Comparison of ENCODE assay signal across 15 cellular contexts in the genomic region with DNA sequence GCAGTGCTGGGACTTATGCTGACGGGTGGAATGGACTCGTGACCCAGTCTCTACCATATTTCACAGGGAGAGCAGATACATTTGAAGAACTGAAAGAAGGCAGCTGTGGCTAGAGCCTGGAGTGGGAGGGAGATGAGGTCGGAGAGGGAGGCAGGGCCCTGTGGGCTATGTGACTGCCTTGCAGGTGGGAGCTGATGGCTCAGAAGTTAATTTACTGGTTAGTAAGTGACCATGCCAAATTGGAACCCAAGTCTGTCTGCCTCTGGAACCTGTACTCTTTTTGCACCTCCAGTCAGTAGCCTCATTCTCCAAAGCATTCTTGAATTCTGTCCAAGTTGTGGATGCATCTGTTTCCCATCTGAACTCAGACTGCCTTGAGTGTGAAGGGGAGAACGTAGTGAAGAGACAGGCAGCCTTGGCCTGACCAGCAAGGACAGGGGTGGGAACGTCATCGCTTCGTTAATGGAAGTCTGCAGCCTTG.
DNase-seq lines count a peak whose midpoint lies in the region; ATAC-seq lines count a peak whose summit lies in the region.
"Had no signal": no experiment of that assay in that cellular context is flagged by ENCODE, and none has a peak within 500 bp of the region (broad histone marks: within the 10 kb centered on the region; RNA-seq: fewer than 3 reads in every experiment).

No MANE protein-coding gene starts in this region.

- peak overlapping the region; percentile 46 for H3K27ac ChIP-seq in muscle layer of colon (ENCODE audit: low read depth, low read length)
- H3K27ac ChIP-seq in CD4-positive, alpha-beta memory T cell (ENCODE audit: low read depth, low read length) = no peak overlapping the region
- H3K27ac ChIP-seq: prostate gland, tibial nerve had no signal

- peaks cover 0 to 5% (median 0%) of the 10 kb centered on the region in 8 donors for H3K9me3 Mint-ChIP-seq in CD4-positive, alpha-beta memory T cell
- H3K9me3 Mint-ChIP-seq: activated T-cell treated with anti-CD3 and anti-CD28 coated beads, Interleukin-2, amount 50 U/mL, for 72 hours; central memory CD8-positive, alpha-beta T cell had no signal

- no peak overlapping the region for H3K9ac ChIP-seq in muscle layer of colon (ENCODE audit: low read length)

- ATAC-seq in HG03139 (IDR thresholded peaks at IDR 0.05; ENCODE audit: unreplicated experiment) = no peak
- ATAC-seq: activated T-cell treated with anti-CD3 and anti-CD28 coated beads, Interleukin-2, amount 50 U/mL, for 72 hours had no signal

- no peak overlapping the region for H3K4me3 ChIP-seq in muscle layer of colon (ENCODE audit: low read depth in 1 of 2, low read length in 2 of 2)
- no peak overlapping the region for H3K4me3 ChIP-seq in CD4-positive, alpha-beta memory T cell (ENCODE audit: low read length in 2 of 2)
- H3K4me3 ChIP-seq: prostate gland, tibial nerve had no signal

- H3K4me3 Mint-ChIP-seq in CD4-positive, alpha-beta memory T cell = peak overlapping the region in 1 of 8 donors; percentile 2
- H3K4me3 Mint-ChIP-seq: activated T-cell treated with anti-CD3 and anti-CD28 coated beads, Interleukin-2, amount 50 U/mL, for 72 hours; central memory CD8-positive, alpha-beta T cell had no signal

- POLR2A ChIA-PET in CD4-positive, alpha-beta memory T cell (lab: Charles Lee; ENCODE audit: partially characterized antibody) = no interaction called here

- no peak overlapping the region for H3K27ac Mint-ChIP-seq in CD4-positive, alpha-beta memory T cell
- H3K27ac Mint-ChIP-seq: activated T-cell treated with anti-CD3 and anti-CD28 coated beads, Interleukin-2, amount 50 U/mL, for 72 hours had no signal

- no peaks in the 10 kb centered on the region for H3K36me3 Mint-ChIP-seq in CD4-positive, alpha-beta memory T cell

- H3K27me3 ChIP-seq in muscle layer of colon (ENCODE audit: control insufficient read depth in 1 of 2, insufficient read depth in 2 of 2, low read length in 2 of 2) = no peaks in the 10 kb centered on the region
- H3K27me3 ChIP-seq in CD4-positive, alpha-beta memory T cell (ENCODE audit: insufficient read depth, low read length) = no peaks in the 10 kb centered on the region

- H3K36me3 ChIP-seq in muscle layer of colon (ENCODE audit: insufficient read depth, low read length) = no peaks in the 10 kb centered on the region
- no peaks in the 10 kb centered on the region for H3K36me3 ChIP-seq in CD4-positive, alpha-beta memory T cell (ENCODE audit: insufficient read depth, low read length)
- H3K36me3 ChIP-seq: prostate gland, tibial nerve had no signal

- CTCF ChIA-PET in CD4-positive, alpha-beta memory T cell (lab: Charles Lee; ENCODE audit: partially characterized antibody) = interaction anchor here (1.2 to 1.7 kb wide), 3 partner anchors 8 to 155 kb away, joined by 3 to 9 read pairs (median 4); no protein-coding TSS in a partner anchor

- H3K27me3 Mint-ChIP-seq in CD4-positive, alpha-beta memory T cell = peaks cover 0 to 1% of the 10 kb centered on the region in 2 donors

- no peaks in the 10 kb centered on the region for H3K9me3 ChIP-seq in muscle layer of colon (ENCODE audit: low read length)
- H3K9me3 ChIP-seq in CD4-positive, alpha-beta memory T cell (ENCODE audit: control insufficient read depth in 1 of 2, low read length in 2 of 2) = no peaks in the 10 kb centered on the region
- H3K9me3 ChIP-seq: prostate gland, tibial nerve had no signal

- intact Hi-C loops in CD4-positive, alpha-beta memory T cell (cut with micrococcal nuclease) = no loop called here

- H3K4me1 ChIP-seq in muscle layer of colon (ENCODE audit: insufficient read depth, low read length) = peaks cover 35% of the 10 kb centered on the region
- no peaks in the 10 kb centered on the region for H3K4me1 ChIP-seq in CD4-positive, alpha-beta memory T cell (ENCODE audit: insufficient read depth, low read length)
- H3K4me1 ChIP-seq: prostate gland had no signal

- H3K4me1 Mint-ChIP-seq in CD4-positive, alpha-beta memory T cell = no peaks in the 10 kb centered on the region
- H3K4me1 Mint-ChIP-seq: central memory CD8-positive, alpha-beta T cell had no signal

- DNase-seq in DMS 273 (lab: John Stamatoyannopoulos, UW; ENCODE audit: unreplicated experiment) = peak; percentile 75
- peak; percentile 28 for DNase-seq in NCI-H69 (lab: John Stamatoyannopoulos, UW)
- DNase-seq in epidermal melanocyte (ENCODE audit: insufficient read length, low spot score) = peak; percentile 15
- DNase-seq in NCI-H2196 treated with DMSO at 0.1 percent for 48 hours (lab: John Stamatoyannopoulos, UW; ENCODE audit: unreplicated experiment) = no peak
- DNase-seq in CD4-positive, alpha-beta memory T cell = no peak
- no peak for DNase-seq in activated CD8-positive, alpha-beta memory T cell treated with anti-CD3 and anti-CD28 coated beads, Interleukin-2, amount 50 U/mL, for 48 hours
- DNase-seq: activated CD4-positive, CD25-positive, alpha-beta regulatory T cell treated with anti-CD3 and anti-CD28 coated beads, Interleukin-2, amount 50 U/mL, for 72 hours; activated T-cell treated with anti-CD3 and anti-CD28 coated beads, Interleukin-2, amount 50 U/mL, for 72 hours; AML-193; Kasumi-1 had no signal

Comparison
In these comparisons a context has a peak if more than half of its experiments do, and no peak if none do; other contexts are left out.
1. DNase-seq: peak in DMS 273 (single experiment), NCI-H69 (single experiment) and epidermal melanocyte (single experiment); none in NCI-H2196 treated with DMSO at 0.1 percent for 48 hours (single experiment), CD4-positive, alpha-beta memory T cell (0 of 5) and activated CD8-positive, alpha-beta memory T cell treated with anti-CD3 and anti-CD28 coated beads, Interleukin-2, amount 50 U/mL, for 48 hours (single experiment).